Comparison of ENCODE assay signal across 8 cellular contexts in genomic region chr20:26009402-26010223, GRCh38.
DNase-seq lines count a peak whose midpoint lies in the region; ATAC-seq and TF ChIP-seq lines count a peak whose summit lies in the region.
"Not testable (repeated sequence)": the region's sequence is repeated elsewhere in the genome, so short reads cannot be mapped to it uniquely, and the experiment has no call there.

No MANE protein-coding gene starts in this region.

- intact Hi-C loops in esophagus squamous epithelium (cut with DNase I); lower lobe of right lung (cut with DNase I); upper lobe of right lung (cut with DNase I): not testable (repeated sequence)

- not testable (repeated sequence) for H3K27me3 ChIP-seq in esophagus squamous epithelium; lower lobe of right lung (ENCODE audit: low read depth); skeletal muscle tissue (ENCODE audit: control insufficient read depth in 3 of 3, insufficient read depth in 3 of 3, low read length in 3 of 3); upper lobe of right lung

- H3K27ac ChIP-seq in esophagus squamous epithelium (peak overlapping the region; percentile 68 to 87 (median 84)), lower lobe of right lung (peak overlapping the region; percentile 88), skeletal muscle tissue (ENCODE audit: low read depth, low read length) (peak overlapping the region; percentile 68), upper lobe of right lung (peak overlapping the region; percentile 89)

- not testable (repeated sequence) for H3K4me1 ChIP-seq in esophagus squamous epithelium; lower lobe of right lung; skeletal muscle tissue (ENCODE audit: control insufficient read depth in 3 of 3, insufficient read depth in 3 of 3, low read length in 3 of 3); upper lobe of right lung

- not testable (repeated sequence) for H3K4me1 Mint-ChIP-seq in activated naive CD8-positive, alpha-beta T cell treated with anti-CD3 and anti-CD28 coated beads for 36 hours

- peak in 1 of 4 donors; percentile 46 for TF ChIP-seq POLR2A in esophagus squamous epithelium (IDR thresholded peaks at IDR 0.05)

- not testable (repeated sequence) for TF ChIP-seq CTCF in GM12864 (IDR thresholded peaks at IDR 0.05; ENCODE audit: low read depth, low read length, missing control alignments); esophagus squamous epithelium (IDR thresholded peaks at IDR 0.05); lower lobe of right lung (IDR thresholded peaks at IDR 0.05); upper lobe of right lung (IDR thresholded peaks at IDR 0.05)

- peak overlapping the region; percentile 87 for H3K27ac Mint-ChIP-seq in activated naive CD8-positive, alpha-beta T cell treated with anti-CD3 and anti-CD28 coated beads for 36 hours

- not testable (repeated sequence) for H3K36me3 ChIP-seq in esophagus squamous epithelium; lower lobe of right lung; skeletal muscle tissue (ENCODE audit: control insufficient read depth in 3 of 3, insufficient read depth in 3 of 3, low read length in 3 of 3); upper lobe of right lung

- ATAC-seq in lower lobe of right lung: peak in 1 of 2 donors; percentile 57
- peak; percentile 58 for ATAC-seq in upper lobe of right lung

- 33 to 41% methylated on average over 19 to 23 of the region's 39 CpGs for WGBS in esophagus squamous epithelium, 2 donors

- DNase-seq in GM12864 (ENCODE audit: low read depth) (peak; percentile 91), M059J (ENCODE audit: low read depth) (peak; percentile 98), T-helper 2 cell (peak in 4 of 5 experiments; percentile 10 to 85 (median 22)), esophagus squamous epithelium (lab: John Stamatoyannopoulos, UW) (peak; percentile 36), lower lobe of right lung (peak; percentile 95), upper lobe of right lung (peak; percentile 94)
- peak; percentile 73 for DNase-seq in activated naive CD8-positive, alpha-beta T cell treated with anti-CD3 and anti-CD28 coated beads for 36 hours

- peak overlapping the region; percentile 94 for H3K4me3 Mint-ChIP-seq in activated naive CD8-positive, alpha-beta T cell treated with anti-CD3 and anti-CD28 coated beads for 36 hours

- not testable (repeated sequence) for H3K9me3 ChIP-seq in esophagus squamous epithelium; lower lobe of right lung; skeletal muscle tissue (ENCODE audit: control insufficient read depth in 3 of 3, low read length in 3 of 3); upper lobe of right lung

- peak overlapping the region; percentile 48 to 78 (median 70) for H3K9ac ChIP-seq in skeletal muscle tissue (ENCODE audit: low read depth in 1 of 3, low read length in 3 of 3)

- H3K36me3 Mint-ChIP-seq in activated naive CD8-positive, alpha-beta T cell treated with anti-CD3 and anti-CD28 coated beads for 36 hours: not testable (repeated sequence)

- peak overlapping the region; percentile 87 for H3K4me3 ChIP-seq in GM12864 (ENCODE audit: low read depth, low read length)
- peak overlapping the region; percentile 40 to 68 (median 62) for H3K4me3 ChIP-seq in esophagus squamous epithelium
- peak overlapping the region; percentile 65 for H3K4me3 ChIP-seq in lower lobe of right lung
- peak overlapping the region; percentile 78 to 81 (median 80) for H3K4me3 ChIP-seq in skeletal muscle tissue (ENCODE audit: low read length in 3 of 3)
- H3K4me3 ChIP-seq in upper lobe of right lung: peak overlapping the region; percentile 66

- not testable (repeated sequence) for H3K9me3 Mint-ChIP-seq in activated naive CD8-positive, alpha-beta T cell treated with anti-CD3 and anti-CD28 coated beads for 36 hours

- not testable (repeated sequence) for H3K27me3 Mint-ChIP-seq in activated naive CD8-positive, alpha-beta T cell treated with anti-CD3 and anti-CD28 coated beads for 36 hours

Comparison
In these comparisons a context has a peak if more than half of its experiments do, and no peak if none do; other contexts are left out.
1. DNase-seq: peak in every context shown above with its lines; median percentile 98 in M059J; 95 in lower lobe of right lung; 94 in upper lobe of right lung; 91 in GM12864; 73 in activated naive CD8-positive, alpha-beta T cell treated with anti-CD3 and anti-CD28 coated beads for 36 hours; 36 in esophagus squamous epithelium; 22 in T-helper 2 cell.